16 cellular contexts compared by ENCODE assay signal in the genomic region with DNA sequence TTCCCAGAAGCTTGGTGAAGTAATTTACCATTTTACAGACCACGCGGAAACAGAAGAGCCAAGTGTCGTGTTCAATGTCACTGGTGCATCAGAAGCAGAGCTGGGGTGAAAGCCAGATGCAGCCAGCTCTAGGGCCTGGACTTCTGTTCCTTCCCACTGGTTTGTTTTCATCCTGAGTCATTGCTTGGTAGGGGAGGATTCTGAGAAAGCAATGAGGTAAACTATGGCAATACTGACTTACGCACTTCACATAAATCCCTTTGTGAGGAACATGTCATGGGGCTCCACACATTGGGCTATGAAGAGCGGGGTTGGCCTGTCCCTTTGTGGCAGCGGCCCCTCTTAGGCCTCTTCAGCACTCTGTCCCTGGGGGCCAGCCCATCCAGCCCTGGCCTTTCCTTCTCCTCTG. TPM values are rescaled to one million over a fixed set of nuclear protein-coding genes. Genes with fewer than 3 reads are reported as not detected.
DNase-seq lines count a peak whose midpoint lies in the region; TF ChIP-seq lines count a peak whose summit lies in the region.
"Had no signal": no experiment of that assay in that cellular context is flagged by ENCODE, and none has a peak within 500 bp of the region (broad histone marks: within the 10 kb centered on the region; RNA-seq: fewer than 3 reads in every experiment).

No MANE protein-coding gene starts in this region.

- H2AFZ ChIP-seq in fibroblast of lung (ENCODE audit: low read length): no peak overlapping the region

- H3K4me2 ChIP-seq in fibroblast of lung (ENCODE audit: extremely low read depth, insufficient read depth, low read length): no peak overlapping the region

- 90 to 92% methylated on average over 6 of the region's 6 CpGs for WGBS in sigmoid colon, 2 donors

- no peaks in the 10 kb centered on the region for H3K9me3 ChIP-seq in fibroblast of lung (ENCODE audit: control insufficient read depth, insufficient read depth, low read depth, low read length)
- no peaks in the 10 kb centered on the region for H3K9me3 ChIP-seq in sigmoid colon
- H3K9me3 ChIP-seq: psoas muscle, tibial artery had no signal

- no peak for TF ChIP-seq POLR2A in sigmoid colon (IDR thresholded peaks at IDR 0.05)

- no peaks in the 10 kb centered on the region for H3K27me3 ChIP-seq in fibroblast of lung (ENCODE audit: control insufficient read depth, insufficient read depth, low read length)
- no peaks in the 10 kb centered on the region for H3K27me3 ChIP-seq in sigmoid colon
- H3K27me3 ChIP-seq: tibial artery had no signal

- TF ChIP-seq EP300 in sigmoid colon (IDR thresholded peaks at IDR 0.05): peak; percentile 7 to 79 (median 53)

- TF ChIP-seq CTCF in fibroblast of lung (conservative IDR thresholded peaks at IDR 0.05 in 1 of 2, IDR thresholded peaks at IDR 0.05 in 1 of 2; ENCODE audit: low read depth in 1 of 2, low read length in 2 of 2) (no peak), sigmoid colon (IDR thresholded peaks at IDR 0.05) (no peak)

- intact Hi-C loops in sigmoid colon (cut with DNase I): no loop called here

- no peak overlapping the region for H3K27ac ChIP-seq in fibroblast of lung (ENCODE audit: insufficient read depth, low read length)
- H3K27ac ChIP-seq in sigmoid colon: peak overlapping the region; percentile 3 to 85 (median 66)
- H3K27ac ChIP-seq: psoas muscle had no signal

- no peak overlapping the region for H3K9ac ChIP-seq in fibroblast of lung (ENCODE audit: insufficient read depth, low read length)

- peak; percentile 88 for DNase-seq in EH (ENCODE audit: low read depth)
- DNase-seq in T1000 (lab: John Stamatoyannopoulos, UW): peak; percentile 63
- DNase-seq in fibroblast of lung (ENCODE audit: low read depth in 2 of 2): peak; percentile 96 to 97
- peak; percentile 88 for DNase-seq in sigmoid colon
- DNase-seq in NCI-H2029 treated with DMSO at 0.1 percent for 48 hours (lab: John Stamatoyannopoulos, UW): no peak
- no peak for DNase-seq in Ammon's horn (ENCODE audit: low spot score)
- DNase-seq in activated T-cell treated with anti-CD3 and anti-CD28 coated beads, Interleukin-2, amount 50 U/mL, for 1 hour: no peak
- no peak for DNase-seq in RKO (ENCODE audit: low spot score)
- DNase-seq: activated B cell treated with CpG ODN at 0.5 μM for 24 hours; activated T-cell treated with anti-CD3 and anti-CD28 coated beads, Interleukin-2, amount 50 U/mL, for 48 hours; CD8-positive, alpha-beta memory T cell; cerebellar nuclear complex; NCI-H526; SHP77 treated with DMSO at 0.1 percent for 48 hours had no signal

- H3K4me1 ChIP-seq in fibroblast of lung (ENCODE audit: control insufficient read depth, extremely low read depth, insufficient read depth, low read length) (no peaks in the 10 kb centered on the region), sigmoid colon (peaks cover 0 to 22% (median 9%) of the 10 kb centered on the region in 4 donors)
- H3K4me1 ChIP-seq: psoas muscle, tibial artery had no signal

- no peaks in the 10 kb centered on the region for H3K79me2 ChIP-seq in fibroblast of lung (ENCODE audit: control insufficient read depth, insufficient read depth, low read length)

- H3K36me3 ChIP-seq in fibroblast of lung (ENCODE audit: control insufficient read depth, insufficient read depth, low read length) (no peaks in the 10 kb centered on the region), sigmoid colon (no peaks in the 10 kb centered on the region)
- H3K36me3 ChIP-seq: tibial artery had no signal

- H4K20me1 ChIP-seq in fibroblast of lung (ENCODE audit: control insufficient read depth, extremely low read depth, insufficient read depth, low read length): no peaks in the 10 kb centered on the region

- H3K4me3 ChIP-seq in fibroblast of lung (replicated peaks in 1 of 4; ENCODE audit: control extremely low read depth in 1 of 4, insufficient read depth in 1 of 4, low read depth in 3 of 4, low read length in 4 of 4) (no peak overlapping the region), sigmoid colon (no peak overlapping the region)
- H3K4me3 ChIP-seq: psoas muscle, tibial artery had no signal

RNA-seq across cellular contexts. Expression of a gene that starts 52.4 kb away (rescaled TPM):
- 127 and 173 TPM in 2 replicates for total RNA-seq in fibroblast of lung
- 184 and 190 TPM in 2 replicates for polyA plus RNA-seq in fibroblast of lung
- polyA plus RNA-seq in fibroblast of lung (2012): 107 and 125 TPM in 2 replicates
- 147 and 168 TPM in 2 replicates for polyA minus RNA-seq in fibroblast of lung (ENCODE audit: low replicate concordance)
- 100 to 1,000 TPM; 138 to 164 (median 148) TPM for total RNA-seq in sigmoid colon
- 10 to 100 TPM; 11.6 to 32.4 (median 15.6) TPM for polyA plus RNA-seq in sigmoid colon
- total RNA-seq: activated B cell treated with CpG ODN at 0.5 μM for 24 hours had no signal

Comparison
In these comparisons a context has a peak if more than half of its experiments do, and no peak if none do; other contexts are left out.
1. DNase-seq: peak in EH (single experiment), T1000 (single experiment), fibroblast of lung (2 of 2) and sigmoid colon (single experiment); none in NCI-H2029 treated with DMSO at 0.1 percent for 48 hours (single experiment), Ammon's horn (single experiment), activated T-cell treated with anti-CD3 and anti-CD28 coated beads, Interleukin-2, amount 50 U/mL, for 1 hour (single experiment) and RKO (single experiment).